Comparison of ENCODE assay signal across 12 cellular contexts in genomic region chr16:84982434-84982833, GRCh38. TPM values are rescaled to one million over a fixed set of nuclear protein-coding genes. Genes with fewer than 3 reads are reported as not detected.
DNase-seq lines count a peak whose midpoint lies in the region; ATAC-seq and TF ChIP-seq lines count a peak whose summit lies in the region.
"Had no signal": no experiment of that assay in that cellular context is flagged by ENCODE, and none has a peak within 500 bp of the region (broad histone marks: within the 10 kb centered on the region; RNA-seq: fewer than 3 reads in every experiment).

No MANE protein-coding gene starts in this region.

- H3K27ac ChIP-seq in CD4-positive, alpha-beta T cell (ENCODE audit: low read depth, low read length): no peak overlapping the region

- no peaks in the 10 kb centered on the region for H3K9me3 Mint-ChIP-seq in CD4-positive, alpha-beta T cell
- H3K9me3 Mint-ChIP-seq in naive thymus-derived CD8-positive, alpha-beta T cell: no peaks in the 10 kb centered on the region
- H3K9me3 Mint-ChIP-seq: activated T-cell treated with anti-CD3 and anti-CD28 coated beads, Interleukin-2, amount 50 U/mL, for 4 hours had no signal

- TF ChIP-seq CTCF in CD4-positive, alpha-beta T cell (IDR thresholded peaks at IDR 0.05): no peak

- H3K27me3 ChIP-seq in CD4-positive, alpha-beta T cell (ENCODE audit: control insufficient read depth, insufficient read depth, low read length): no peaks in the 10 kb centered on the region
- H3K27me3 ChIP-seq: dorsolateral prefrontal cortex had no signal

- CTCF ChIA-PET in CD4-positive, alpha-beta T cell (lab: Charles Lee): interaction anchor here (2.3 kb wide), 1 partner anchor 104 kb away, joined by 13 read pairs; no protein-coding TSS in a partner anchor

- ATAC-seq in CD4-positive, alpha-beta T cell (ENCODE audit: poor library complexity): peak; percentile 44
- ATAC-seq in naive thymus-derived CD8-positive, alpha-beta T cell: peak in 1 of 2 donors; percentile 42
- ATAC-seq: activated T-cell treated with anti-CD3 and anti-CD28 coated beads, Interleukin-2, amount 50 U/mL, for 4 hours had no signal

- H3K4me1 Mint-ChIP-seq in CD4-positive, alpha-beta T cell (ENCODE audit: low read depth): peaks cover 9% of the 10 kb centered on the region
- peaks cover 15 to 33% (median 19%) of the 10 kb centered on the region in 4 donors for H3K4me1 Mint-ChIP-seq in naive thymus-derived CD8-positive, alpha-beta T cell

- no peaks in the 10 kb centered on the region for H3K9me3 ChIP-seq in CD4-positive, alpha-beta T cell (ENCODE audit: control insufficient read depth, low read length)

- no peak for DNase-seq in CD4-positive, alpha-beta T cell
- peak; percentile 68 to 90 for DNase-seq in NCI-H524 (lab: John Stamatoyannopoulos, UW)
- DNase-seq in dermis blood vessel endothelial cell: peak; percentile 8
- peak in 3 of 10 donors; percentile 6 to 15 (median 14) for DNase-seq in naive thymus-derived CD8-positive, alpha-beta T cell
- DNase-seq in NCI-H1417 treated with DMSO at 0.1 percent for 48 hours (lab: John Stamatoyannopoulos, UW): no peak
- no peak for DNase-seq in NCI-H2227 (lab: John Stamatoyannopoulos, UW; ENCODE audit: unreplicated experiment)
- no peak for DNase-seq in putamen (ENCODE audit: low spot score)
- DNase-seq in NCI-H1092 (lab: John Stamatoyannopoulos, UW): no peak
- DNase-seq: activated T-cell treated with anti-CD3 and anti-CD28 coated beads, Interleukin-2, amount 50 U/mL, for 4 hours; NCI-H774; stimulated activated CD4-positive, alpha-beta T cell treated with anti-CD3 and anti-CD28 coated beads, Interleukin-2, amount 100 ng/mL, for 24 hours had no signal

- no peak overlapping the region for H3K4me3 Mint-ChIP-seq in CD4-positive, alpha-beta T cell
- peak overlapping the region in 1 of 10 donors; percentile 12 for H3K4me3 Mint-ChIP-seq in naive thymus-derived CD8-positive, alpha-beta T cell
- H3K4me3 Mint-ChIP-seq: activated T-cell treated with anti-CD3 and anti-CD28 coated beads, Interleukin-2, amount 50 U/mL, for 4 hours had no signal

- H3K27me3 Mint-ChIP-seq in CD4-positive, alpha-beta T cell: no peaks in the 10 kb centered on the region
- H3K27me3 Mint-ChIP-seq in naive thymus-derived CD8-positive, alpha-beta T cell: no peaks in the 10 kb centered on the region

- H3K27ac Mint-ChIP-seq in CD4-positive, alpha-beta T cell: peak overlapping the region; percentile 11
- H3K27ac Mint-ChIP-seq in naive thymus-derived CD8-positive, alpha-beta T cell: peak overlapping the region in 8 of 10 donors; percentile 19 to 84 (median 60)

- intact Hi-C loops in CD4-positive, alpha-beta T cell (cut with DNase I, micrococcal nuclease): no loop called here

- peaks cover 83% of the 10 kb centered on the region for H3K36me3 Mint-ChIP-seq in CD4-positive, alpha-beta T cell (ENCODE audit: low read depth)
- peaks cover 5 to 89% (median 13%) of the 10 kb centered on the region in 3 donors for H3K36me3 Mint-ChIP-seq in naive thymus-derived CD8-positive, alpha-beta T cell

- POLR2A ChIA-PET in CD4-positive, alpha-beta T cell (lab: Charles Lee): no interaction called here
- POLR2A ChIA-PET in naive thymus-derived CD8-positive, alpha-beta T cell (lab: Charles Lee): interaction anchor here (0.5 kb wide), 1 partner anchor 30 kb away, joined by 3 read pairs; no protein-coding TSS in a partner anchor

RNA-seq across cellular contexts. Expression of gene ZDHHC7, which starts 28.9 kb away (rescaled TPM):
- total RNA-seq in CD4-positive, alpha-beta T cell: 10 to 100 TPM; 39.8 to 44.6 TPM
- total RNA-seq in dermis blood vessel endothelial cell: 61.6 and 63.6 TPM in 2 replicates
- total RNA-seq in naive thymus-derived CD8-positive, alpha-beta T cell: 10 to 100 TPM; 29.0 to 32.5 TPM
- polyA plus RNA-seq in naive thymus-derived CD8-positive, alpha-beta T cell: 10 to 100 TPM; 28.8 to 45.3 (median 37.7) TPM

RNA-seq across cellular contexts. Expression of gene KIAA0513, which starts 45.2 kb away (rescaled TPM):
- 10 to 100 TPM in 1 of 2 experiments, 1 to 10 TPM in 1; 9.0 to 10.9 TPM for total RNA-seq in CD4-positive, alpha-beta T cell
- 19.9 and 26.1 TPM in 2 replicates for total RNA-seq in dermis blood vessel endothelial cell
- total RNA-seq in naive thymus-derived CD8-positive, alpha-beta T cell: 10 to 100 TPM; 13.0 to 15.1 TPM
- polyA plus RNA-seq in naive thymus-derived CD8-positive, alpha-beta T cell: 10 to 100 TPM in 1 of 3 donors, 1 to 10 TPM in 2; 4.5 to 12.1 (median 7.8) TPM

Comparison
In these comparisons a context has a peak if more than half of its experiments do, and no peak if none do; other contexts are left out.
1. DNase-seq: peak in NCI-H524 (2 of 2) and dermis blood vessel endothelial cell (single experiment); none in CD4-positive, alpha-beta T cell (0 of 10), NCI-H1417 treated with DMSO at 0.1 percent for 48 hours (single experiment), NCI-H2227 (single experiment), putamen (single experiment) and NCI-H1092 (single experiment).